In the genomic region with DNA sequence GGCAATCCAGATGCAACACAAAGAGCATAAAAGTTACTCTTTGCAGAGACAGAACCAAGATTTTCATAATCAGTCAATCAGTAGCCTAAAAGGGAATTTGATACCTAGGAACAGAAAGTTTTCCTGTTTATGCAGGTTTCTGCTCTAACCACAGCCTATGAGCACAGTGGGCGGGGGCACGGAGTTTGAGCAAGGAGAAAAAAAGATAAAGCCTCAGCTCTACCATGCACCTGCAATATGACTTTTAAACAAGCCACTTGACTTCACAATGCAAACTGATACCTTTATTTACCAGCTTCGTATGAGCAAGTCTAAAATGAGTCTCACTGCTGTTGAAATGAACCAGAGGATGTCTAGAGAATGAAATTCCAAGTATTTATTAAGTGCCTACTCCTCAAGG, we compare ENCODE assay signal across 23 cellular contexts. TPM values are rescaled to one million over a fixed set of nuclear protein-coding genes. Genes with fewer than 3 reads are reported as not detected.
DNase-seq lines count a peak whose midpoint lies in the region; ATAC-seq and TF ChIP-seq lines count a peak whose summit lies in the region.
"Had no signal": no experiment of that assay in that cellular context is flagged by ENCODE, and none has a peak within 500 bp of the region (broad histone marks: within the 10 kb centered on the region; RNA-seq: fewer than 3 reads in every experiment).

No MANE protein-coding gene starts in this region.

- H3F3A ChIP-seq in PC-3 (ENCODE audit: low read length, unreplicated experiment), result no peaks in the 10 kb centered on the region

- no peaks in the 10 kb centered on the region for H3K36me3 ChIP-seq in PC-3 (ENCODE audit: low read depth, low read length)
- H3K36me3 ChIP-seq: cardiac muscle cell, gastrocnemius medialis, neural progenitor cell, upper lobe of left lung had no signal

- no peak overlapping the region for H3K9ac ChIP-seq in PC-3 (ENCODE audit: low read length)
- H3K9ac ChIP-seq: GM23248, neural progenitor cell had no signal

- POLR2A ChIA-PET in PC-3 (lab: Charles Lee; ENCODE audit: unreplicated experiment), result no interaction called here
- POLR2A ChIA-PET in activated CD4-positive, alpha-beta T cell treated with anti-CD3 and anti-CD28 coated beads, Interleukin-2, amount 10 ng/mL, durations not matched to agents 7 days and 5 days (lab: Charles Lee), result no interaction called here

- H3K27ac ChIP-seq in PC-3 (ENCODE audit: low read length), result no peak overlapping the region
- H3K27ac ChIP-seq: cardiac muscle cell, gastrocnemius medialis, GM23248, neural progenitor cell, upper lobe of left lung had no signal

- no peaks in the 10 kb centered on the region for H3K27me3 ChIP-seq in PC-3 (ENCODE audit: low read length)
- H3K27me3 ChIP-seq: upper lobe of left lung had no signal

- no peak overlapping the region for H3K4me3 Mint-ChIP-seq in activated CD4-positive, alpha-beta T cell treated with anti-CD3 and anti-CD28 coated beads, Interleukin-2, amount 10 ng/mL, durations not matched to agents 7 days and 5 days
- H3K4me3 Mint-ChIP-seq: activated CD4-positive, alpha-beta T cell treated with anti-CD3 and anti-CD28 coated beads, Interleukin-2, amount 10 ng/mL, durations not matched to agents 24 days and 14 days; neural progenitor cell; stimulated activated naive CD8-positive, alpha-beta T cell treated with anti-CD3 and anti-CD28 coated beads, Interleukin-15, amount 100 ng/mL, for 72 hours had no signal

- ATAC-seq in PC-3 (no peak), GM19455 (IDR thresholded peaks at IDR 0.05; ENCODE audit: unreplicated experiment) (no peak)
- ATAC-seq: gastrocnemius medialis; left lobe of liver; stimulated activated naive CD8-positive, alpha-beta T cell treated with anti-CD3 and anti-CD28 coated beads, Interleukin-15, amount 100 ng/mL, for 72 hours had no signal

- CTCF ChIA-PET in PC-3 (lab: Charles Lee), result no interaction called here
- CTCF ChIA-PET in activated CD4-positive, alpha-beta T cell treated with anti-CD3 and anti-CD28 coated beads, Interleukin-2, amount 10 ng/mL, durations not matched to agents 7 days and 5 days (lab: Charles Lee), result no interaction called here

- no peaks in the 10 kb centered on the region for H3K9me3 ChIP-seq in PC-3 (ENCODE audit: low read length)
- H3K9me3 ChIP-seq: gastrocnemius medialis, upper lobe of left lung had no signal

- H3K79me2 ChIP-seq in PC-3 (ENCODE audit: low read length), result no peaks in the 10 kb centered on the region

- no peak overlapping the region for H3K27ac Mint-ChIP-seq in activated CD4-positive, alpha-beta T cell treated with anti-CD3 and anti-CD28 coated beads, Interleukin-2, amount 10 ng/mL, durations not matched to agents 7 days and 5 days
- H3K27ac Mint-ChIP-seq: activated CD4-positive, alpha-beta T cell treated with anti-CD3 and anti-CD28 coated beads, Interleukin-2, amount 10 ng/mL, durations not matched to agents 24 days and 14 days; neural progenitor cell; progenitor cell of endocrine pancreas; stimulated activated naive CD8-positive, alpha-beta T cell treated with anti-CD3 and anti-CD28 coated beads, Interleukin-15, amount 100 ng/mL, for 72 hours had no signal

- intact Hi-C loops in PC-3 (cut with micrococcal nuclease), result no loop called here

- H3K4me3 ChIP-seq in PC-3 (ENCODE audit: low read length), result no peak overlapping the region
- H3K4me3 ChIP-seq: cardiac muscle cell, gastrocnemius medialis, GM23248, neural progenitor cell, smooth muscle cell, upper lobe of left lung had no signal

- peaks cover 16% of the 10 kb centered on the region for H3K27me3 Mint-ChIP-seq in activated CD4-positive, alpha-beta T cell treated with anti-CD3 and anti-CD28 coated beads, Interleukin-2, amount 10 ng/mL, durations not matched to agents 7 days and 5 days
- H3K27me3 Mint-ChIP-seq: progenitor cell of endocrine pancreas had no signal

- no peak for TF ChIP-seq CTCF in PC-3 (conservative IDR thresholded peaks at IDR 0.05; ENCODE audit: low read depth, low read length)

- no peaks in the 10 kb centered on the region for H3K36me3 Mint-ChIP-seq in activated CD4-positive, alpha-beta T cell treated with anti-CD3 and anti-CD28 coated beads, Interleukin-2, amount 10 ng/mL, durations not matched to agents 7 days and 5 days (ENCODE audit: low read depth)
- H3K36me3 Mint-ChIP-seq: neural progenitor cell had no signal

- no peaks in the 10 kb centered on the region for H3K9me2 ChIP-seq in PC-3 (replicated peaks; ENCODE audit: low read length)

- H3K4me1 Mint-ChIP-seq in activated CD4-positive, alpha-beta T cell treated with anti-CD3 and anti-CD28 coated beads, Interleukin-2, amount 10 ng/mL, durations not matched to agents 7 days and 5 days, result no peaks in the 10 kb centered on the region
- H3K4me1 Mint-ChIP-seq: activated CD4-positive, alpha-beta T cell treated with anti-CD3 and anti-CD28 coated beads, Interleukin-2, amount 10 ng/mL, durations not matched to agents 24 days and 14 days; stimulated activated naive CD8-positive, alpha-beta T cell treated with anti-CD3 and anti-CD28 coated beads, Interleukin-15, amount 100 ng/mL, for 72 hours had no signal

- DNase-seq in NCI-H128 (lab: John Stamatoyannopoulos, UW; ENCODE audit: unreplicated experiment), result peak; percentile 58
- peak; percentile 72 for DNase-seq in NCI-H2196 (lab: John Stamatoyannopoulos, UW; ENCODE audit: unreplicated experiment)
- peak; percentile 29 for DNase-seq in PC-3
- DNase-seq in renal cortical epithelial cell (ENCODE audit: low read depth), result peak; percentile 34
- DNase-seq in NAMALWA (ENCODE audit: low spot score), result no peak
- no peak for DNase-seq in activated CD4-positive, alpha-beta T cell treated with anti-CD3 and anti-CD28 coated beads, Interleukin-2, amount 10 ng/mL, durations not matched to agents 7 days and 5 days
- DNase-seq in AML-193 (lab: John Stamatoyannopoulos, UW), result no peak
- DNase-seq: activated CD4-positive, alpha-beta T cell treated with anti-CD3 and anti-CD28 coated beads, Interleukin-2, amount 10 ng/mL, durations not matched to agents 24 days and 14 days; activated gamma-delta T cell; amniotic stem cell; dermis blood vessel endothelial cell; gastrocnemius medialis; GM23248; Kasumi-1; stimulated activated CD4-positive, alpha-beta T cell treated with anti-CD3 and anti-CD28 coated beads, Interleukin-4, amount 100 ng/mL, for 1 hour; stimulated activated naive CD8-positive, alpha-beta T cell treated with anti-CD3 and anti-CD28 coated beads, Interleukin-15, amount 100 ng/mL, for 72 hours had no signal

- H3K4me2 ChIP-seq in PC-3 (ENCODE audit: low read length), result no peak overlapping the region
- H3K4me2 ChIP-seq: neural progenitor cell, smooth muscle cell had no signal

- H3K4me1 ChIP-seq in PC-3 (ENCODE audit: insufficient read depth, low read length), result peaks cover 6% of the 10 kb centered on the region
- H3K4me1 ChIP-seq: gastrocnemius medialis, neural progenitor cell had no signal

- no peaks in the 10 kb centered on the region for H3K9me3 Mint-ChIP-seq in activated CD4-positive, alpha-beta T cell treated with anti-CD3 and anti-CD28 coated beads, Interleukin-2, amount 10 ng/mL, durations not matched to agents 7 days and 5 days
- H3K9me3 Mint-ChIP-seq: activated CD4-positive, alpha-beta T cell treated with anti-CD3 and anti-CD28 coated beads, Interleukin-2, amount 10 ng/mL, durations not matched to agents 24 days and 14 days; neural progenitor cell had no signal

- BruUV-seq in PC-3 (replicated peaks; lab: Mats Ljungman, UMichigan), result no TSS peak

- no peak overlapping the region for H2AFZ ChIP-seq in PC-3 (ENCODE audit: low read length)
- H2AFZ ChIP-seq: GM23248, neural progenitor cell had no signal

- H4K20me1 ChIP-seq in PC-3 (ENCODE audit: low read length), result no peaks in the 10 kb centered on the region

RNA-seq across cellular contexts. Expression of a gene that starts 5.6 kb away (rescaled TPM):
- total RNA-seq in PC-3 (2014; rRNA removed) (35.4 and 41.3 TPM in 2 replicates), renal cortical epithelial cell (13.4 and 17.7 TPM in 2 replicates)
- total RNA-seq in activated CD4-positive, alpha-beta T cell treated with anti-CD3 and anti-CD28 coated beads, Interleukin-2, amount 10 ng/mL, durations not matched to agents 7 days and 5 days, result not detected
- total RNA-seq: activated CD4-positive, alpha-beta T cell treated with anti-CD3 and anti-CD28 coated beads, Interleukin-2, amount 10 ng/mL, durations not matched to agents 24 days and 14 days had no signal

Comparison
In these comparisons a context has a peak if more than half of its experiments do, and no peak if none do; other contexts are left out.
1. DNase-seq: peak in NCI-H128 (single experiment), NCI-H2196 (single experiment), PC-3 (single experiment) and renal cortical epithelial cell (single experiment); none in NAMALWA (single experiment), activated CD4-positive, alpha-beta T cell treated with anti-CD3 and anti-CD28 coated beads, Interleukin-2, amount 10 ng/mL, durations not matched to agents 7 days and 5 days (single experiment) and AML-193 (0 of 2).
2. RNA of a gene that starts 5.6 kb away (total RNA-seq): 35.4 to 41.3 TPM in PC-3 and 13.4 to 17.7 TPM in renal cortical epithelial cell; not detected in activated CD4-positive, alpha-beta T cell treated with anti-CD3 and anti-CD28 coated beads, Interleukin-2, amount 10 ng/mL, durations not matched to agents 7 days and 5 days; every median in the first group is over 10 times any median in the second.